In genomic region chr17:33463887-33464286, GRCh38 we compare ENCODE assay signal across 15 cellular contexts.
A peak's percentile ranks its signal among the peaks of the same experiment; 100 is the strongest.
DNase-seq lines count a peak whose midpoint lies in the region; ATAC-seq, FAIRE-seq and TF ChIP-seq lines count a peak whose summit lies in the region.
"Had no signal": no experiment of that assay in that cellular context is flagged by ENCODE, and none has a peak within 500 bp of the region (broad histone marks: within the 10 kb centered on the region; RNA-seq: fewer than 3 reads in every experiment).

No MANE protein-coding gene starts in this region.

- peaks cover 16% of the 10 kb centered on the region for H3K4me1 Mint-ChIP-seq in astrocyte (ENCODE audit: low read depth, unreplicated experiment)
- peaks cover 27% of the 10 kb centered on the region for H3K4me1 Mint-ChIP-seq in WTC11
- H3K4me1 Mint-ChIP-seq: CD8-positive, alpha-beta memory T cell had no signal

- H3K27ac Mint-ChIP-seq in astrocyte (ENCODE audit: unreplicated experiment) (peak overlapping the region; percentile 16), WTC11 (no peak overlapping the region)

- TF ChIP-seq CTCF in astrocyte (IDR thresholded peaks at IDR 0.05; ENCODE audit: insufficient read depth, low read depth, low read length) (no peak), WTC11 (IDR thresholded peaks at IDR 0.05) (no peak), HepG2 (CRISPR knock-in tag; IDR thresholded peaks at IDR 0.05) (no peak)

- TF ChIP-seq EP300 in HepG2 (IDR thresholded peaks at IDR 0.05; ENCODE audit: low read depth in 2 of 2, low read length in 2 of 2) (no peak), HepG2 (CRISPR knock-in tag; IDR thresholded peaks at IDR 0.05; ENCODE audit: borderline replicate concordance) (no peak)

- H3K4me3 ChIP-seq in astrocyte (ENCODE audit: insufficient read depth, low read depth, low read length) (no peak overlapping the region), mesenchymal stem cell (ENCODE audit: insufficient read depth in 1 of 2, low read depth in 1 of 2, low read length in 2 of 2) (no peak overlapping the region), skeletal muscle satellite cell (ENCODE audit: low read length) (no peak overlapping the region), HepG2 (replicated peaks in 1 of 3; ENCODE audit: insufficient read depth in 1 of 3, low read depth in 2 of 3, low read length in 3 of 3) (no peak overlapping the region)

- H3K9me3 Mint-ChIP-seq in astrocyte (ENCODE audit: unreplicated experiment) (peaks cover 5% of the 10 kb centered on the region), WTC11 (peaks cover 18% of the 10 kb centered on the region)

- ATAC-seq in WTC11 (no peak), HepG2 (no peak)

- POLR2A ChIA-PET in WTC11 (lab: Charles Lee): no interaction called here
- POLR2A ChIA-PET in HepG2 (lab: Yijun Ruan, JAX): no interaction called here

- peaks cover 6% of the 10 kb centered on the region for H3K9me3 ChIP-seq in astrocyte (ENCODE audit: insufficient read depth, low read depth, low read length)
- peaks cover 5% of the 10 kb centered on the region for H3K9me3 ChIP-seq in mesenchymal stem cell (ENCODE audit: control insufficient read depth, low read length)
- no peaks in the 10 kb centered on the region for H3K9me3 ChIP-seq in skeletal muscle satellite cell (replicated peaks; ENCODE audit: low read length)
- H3K9me3 ChIP-seq in HepG2 (ENCODE audit: low read length): no peaks in the 10 kb centered on the region

- CTCF ChIA-PET in WTC11 (lab: Charles Lee) (no interaction called here), HepG2 (lab: Yijun Ruan, JAX; ENCODE audit: low intra/inter-chr PET ratio, low total read pairs) (no interaction called here)

- H3K4me2 ChIP-seq in astrocyte (ENCODE audit: low read length) (no peak overlapping the region), mesenchymal stem cell (ENCODE audit: low read length, poor library complexity, severe bottlenecking) (no peak overlapping the region), skeletal muscle satellite cell (ENCODE audit: low read length) (no peak overlapping the region), HepG2 (ENCODE audit: low read depth, low read length) (no peak overlapping the region)

- H3K36me3 ChIP-seq in astrocyte (ENCODE audit: insufficient read depth, low read length): no peaks in the 10 kb centered on the region
- no peaks in the 10 kb centered on the region for H3K36me3 ChIP-seq in mesenchymal stem cell (ENCODE audit: control insufficient read depth in 1 of 2, insufficient read depth in 2 of 2, low read depth in 1 of 2, low read length in 2 of 2)
- no peaks in the 10 kb centered on the region for H3K36me3 ChIP-seq in skeletal muscle satellite cell (ENCODE audit: insufficient read depth, low read length)
- H3K36me3 ChIP-seq in HepG2 (replicated peaks in 1 of 2; ENCODE audit: control insufficient read depth in 1 of 2, insufficient read depth in 2 of 2, low read length in 2 of 2): no peaks in the 10 kb centered on the region

- TF ChIP-seq RAD21 in HepG2 (CRISPR knock-in tag; IDR thresholded peaks at IDR 0.05): no peak

- peak overlapping the region; percentile 76 for H4K8ac ChIP-seq in mesenchymal stem cell (ENCODE audit: low read length)

- H2AK5ac ChIP-seq in mesenchymal stem cell (ENCODE audit: low read length, severe bottlenecking): no peak overlapping the region

- H2BK120ac ChIP-seq in mesenchymal stem cell (ENCODE audit: low read depth, low read length): peak overlapping the region; percentile 88

- peak overlapping the region; percentile 63 to 84 for H3K18ac ChIP-seq in mesenchymal stem cell (ENCODE audit: low read depth in 1 of 2, low read length in 2 of 2)

- no peak overlapping the region for H2BK5ac ChIP-seq in mesenchymal stem cell (ENCODE audit: low read depth, low read length, poor library complexity, severe bottlenecking)

- H3K79me1 ChIP-seq in mesenchymal stem cell (replicated peaks; ENCODE audit: low read length, poor library complexity, severe bottlenecking): no peaks in the 10 kb centered on the region

- H3K27me3 ChIP-seq in astrocyte (ENCODE audit: insufficient read depth, low read length) (no peaks in the 10 kb centered on the region), mesenchymal stem cell (ENCODE audit: control insufficient read depth in 1 of 2, insufficient read depth in 1 of 2, low read length in 2 of 2) (peaks cover 0 to 36% of the 10 kb centered on the region in 2 experiments), skeletal muscle satellite cell (ENCODE audit: control insufficient read depth, insufficient read depth, low read length) (no peaks in the 10 kb centered on the region), HepG2 (ENCODE audit: control insufficient read depth in 1 of 2, insufficient read depth in 2 of 2, low read length in 2 of 2) (0 out of 5 replicates have a peak, but pooled peaks cover 0 to 1% of the 10 kb centered on the region in 2 experiments)

- H3K79me2 ChIP-seq in astrocyte (ENCODE audit: insufficient read depth, low read length): no peaks in the 10 kb centered on the region
- no peaks in the 10 kb centered on the region for H3K79me2 ChIP-seq in HepG2 (ENCODE audit: insufficient read depth, low read length)

- no peak overlapping the region for H2BK15ac ChIP-seq in mesenchymal stem cell (ENCODE audit: low read depth, poor library complexity, severe bottlenecking)

- no peak for TF ChIP-seq POLR2A in HepG2 (IDR thresholded peaks at IDR 0.05; ENCODE audit: insufficient read depth in 1 of 2, low read depth in 2 of 2, low read length in 2 of 2)

- no peak for FAIRE-seq in astrocyte (lab: Jason Lieb, UNC)
- no peak for FAIRE-seq in HepG2 (lab: Jason Lieb, UNC)
- FAIRE-seq: H54 had no signal

- no peak overlapping the region for H3K23ac ChIP-seq in mesenchymal stem cell (ENCODE audit: low read length in 2 of 2)

- H4K20me1 ChIP-seq in astrocyte (ENCODE audit: insufficient read depth, low read length) (no peaks in the 10 kb centered on the region), HepG2 (ENCODE audit: insufficient read depth, low read length) (no peaks in the 10 kb centered on the region)

- DNase-seq in HS-5 (ENCODE audit: low read depth) (peak; percentile 54), astrocyte (ENCODE audit: low read depth) (no peak), mesenchymal stem cell (peak; percentile 30), WTC11 (ENCODE audit: low spot score) (no peak), HepG2 (ENCODE audit: low spot score) (no peak)
- DNase-seq in activated T-cell treated with anti-CD3 and anti-CD28 coated beads, Interleukin-2, amount 50 U/mL, for 1 hour: no peak
- DNase-seq: CD8-positive, alpha-beta memory T cell; Karpas-422; NCI-H1436; NCI-H2081; NCI-H526; OCI-M1; RPMI8226 had no signal

- H3K4me3 Mint-ChIP-seq in astrocyte (ENCODE audit: unreplicated experiment): no peak overlapping the region
- no peak overlapping the region for H3K4me3 Mint-ChIP-seq in WTC11
- H3K4me3 Mint-ChIP-seq: CD8-positive, alpha-beta memory T cell had no signal

- H3K36me3 Mint-ChIP-seq in astrocyte (ENCODE audit: low read depth, unreplicated experiment) (no peaks in the 10 kb centered on the region), WTC11 (peaks cover 9% of the 10 kb centered on the region)

- in situ Hi-C loops in HepG2 (cut with HindIII; ENCODE audit: extremely low pct_ligation_motif_present, low pct_unique_long_range_greater_than_20kb): no loop called here

- H3K27ac ChIP-seq in astrocyte (ENCODE audit: low read depth, low read length) (no peak overlapping the region), mesenchymal stem cell (ENCODE audit: low read length, poor library complexity, severe bottlenecking) (no peak overlapping the region), HepG2 (ENCODE audit: extremely low read length, insufficient read depth, low read length) (no peak overlapping the region)

- H4K91ac ChIP-seq in mesenchymal stem cell (ENCODE audit: low read length): peak overlapping the region; percentile 43

- H2BK12ac ChIP-seq in mesenchymal stem cell (ENCODE audit: low read length in 2 of 2): peak overlapping the region; percentile 2 to 70

- peaks cover 12% of the 10 kb centered on the region for H3K27me3 Mint-ChIP-seq in astrocyte (ENCODE audit: low read depth, unreplicated experiment)
- H3K27me3 Mint-ChIP-seq in WTC11 (ENCODE audit: low read depth): peaks cover 15% of the 10 kb centered on the region

- intact Hi-C loops in HepG2 (cut with micrococcal nuclease; ENCODE audit: unreplicated experiment): no loop called here

- H3K4me1 ChIP-seq in astrocyte (ENCODE audit: insufficient read depth, low read length) (no peaks in the 10 kb centered on the region), mesenchymal stem cell (ENCODE audit: control insufficient read depth, insufficient read depth, low read depth, low read length) (no peaks in the 10 kb centered on the region), skeletal muscle satellite cell (ENCODE audit: control insufficient read depth, insufficient read depth, low read length) (peaks cover 14% of the 10 kb centered on the region), HepG2 (ENCODE audit: insufficient read depth, low read length) (no peaks in the 10 kb centered on the region)

- BruUV-seq in HepG2 (replicated peaks; lab: Mats Ljungman, UMichigan): no TSS peak

- H2AFZ ChIP-seq in astrocyte (ENCODE audit: low read depth, low read length) (no peak overlapping the region), mesenchymal stem cell (ENCODE audit: low read depth, low read length) (no peak overlapping the region), HepG2 (ENCODE audit: low read length) (no peak overlapping the region)

- no peak overlapping the region for H3K14ac ChIP-seq in mesenchymal stem cell (ENCODE audit: low read length in 2 of 2)

- H3K9ac ChIP-seq in astrocyte (ENCODE audit: low read length): no peak overlapping the region
- H3K9ac ChIP-seq in mesenchymal stem cell (ENCODE audit: low read length): no peak overlapping the region
- peak overlapping the region; percentile 28 for H3K9ac ChIP-seq in skeletal muscle satellite cell (ENCODE audit: low read depth, low read length)
- H3K9ac ChIP-seq in HepG2 (ENCODE audit: insufficient read depth, low read depth, low read length): no peak overlapping the region

- H3K4ac ChIP-seq in mesenchymal stem cell (ENCODE audit: low read depth in 1 of 2, low read length in 2 of 2): peak overlapping the region; percentile 3 to 79

TF ChIP-seq in WTC11, 78 proteins besides CTCF, POLR2A, EP300 and RAD21 (continues in another document):
- TF ChIP-seq MXD4 (CRISPR knock-in tag; IDR thresholded peaks at IDR 0.05; ENCODE audit: borderline replicate concordance) (no peak), NFYB (CRISPR knock-in tag; conservative IDR thresholded peaks at IDR 0.05; ENCODE audit: low read depth) (no peak)

TF ChIP-seq in HepG2, 621 proteins besides CTCF, POLR2A, EP300 and RAD21:
- no peak for TF ChIP-seq SRSF4 (IDR thresholded peaks at IDR 0.05; ENCODE audit: low read depth, low read length, poor library complexity, severe bottlenecking)

Comparison
In these comparisons a context has a peak if more than half of its experiments do, and no peak if none do; other contexts are left out.
1. DNase-seq: peak in HS-5 (single experiment) and mesenchymal stem cell (single experiment); none in astrocyte (single experiment), activated T-cell treated with anti-CD3 and anti-CD28 coated beads, Interleukin-2, amount 50 U/mL, for 1 hour (single experiment), WTC11 (single experiment) and HepG2 (single experiment).